In genomic region chr4:158130204-158130603, GRCh38 we compare ENCODE assay signal across 12 cellular contexts.
"Had no signal": no experiment of that assay in that cellular context is flagged by ENCODE, and none has a peak within 500 bp of the region (broad histone marks: within the 10 kb centered on the region; RNA-seq: fewer than 3 reads in every experiment).

No MANE protein-coding gene starts in this region.

- H3K4me1 Mint-ChIP-seq: immature natural killer cell; natural killer cell; stimulated activated memory B cell treated with anti-CD40 and anti-IgM and Interleukin-4, amounts not matched to agents 10 μg/mL and 1 μg/mL and 100 μg/mL, for 72 hours had no signal

- H3K36me3 Mint-ChIP-seq: immature natural killer cell; natural killer cell; stimulated activated memory B cell treated with anti-CD40 and anti-IgM and Interleukin-4, amounts not matched to agents 10 μg/mL and 1 μg/mL and 100 μg/mL, for 72 hours had no signal

- H3K9me3 Mint-ChIP-seq: activated CD8-positive, alpha-beta T cell treated with anti-CD3 and anti-CD28 coated beads for 36 hours; activated T-cell treated with anti-CD3 and anti-CD28 coated beads, Interleukin-2, amount 50 U/mL, for 72 hours; stimulated activated memory B cell treated with anti-CD40 and anti-IgM and Interleukin-4, amounts not matched to agents 10 μg/mL and 1 μg/mL and 100 μg/mL, for 72 hours; type B pancreatic cell had no signal

- H3K27ac Mint-ChIP-seq: activated CD8-positive, alpha-beta T cell treated with anti-CD3 and anti-CD28 coated beads for 36 hours; activated T-cell treated with anti-CD3 and anti-CD28 coated beads, Interleukin-2, amount 50 U/mL, for 72 hours; immature natural killer cell; natural killer cell; stimulated activated memory B cell treated with anti-CD40 and anti-IgM and Interleukin-4, amounts not matched to agents 10 μg/mL and 1 μg/mL and 100 μg/mL, for 72 hours; type B pancreatic cell had no signal

- DNase-seq: activated CD4-positive, alpha-beta T cell treated with anti-CD3 and anti-CD28 coated beads for 4 hours; activated CD8-positive, alpha-beta memory T cell treated with anti-CD3 and anti-CD28 coated beads, Interleukin-2, amount 50 U/mL, for 4 hours; activated CD8-positive, alpha-beta T cell treated with anti-CD3 and anti-CD28 coated beads for 36 hours; activated naive CD4-positive, alpha-beta T cell; activated T-cell treated with anti-CD3 and anti-CD28 coated beads, Interleukin-2, amount 50 U/mL, for 72 hours; immature natural killer cell; natural killer cell; right lobe of liver; stimulated activated CD4-positive, alpha-beta T cell treated with anti-CD3 and anti-CD28 coated beads, Interleukin-1b, Interleukin-23, amount 100 ng/mL, for 48 hours; substantia nigra had no signal

- H3K4me3 Mint-ChIP-seq: activated CD8-positive, alpha-beta T cell treated with anti-CD3 and anti-CD28 coated beads for 36 hours; activated T-cell treated with anti-CD3 and anti-CD28 coated beads, Interleukin-2, amount 50 U/mL, for 72 hours; immature natural killer cell; natural killer cell; stimulated activated memory B cell treated with anti-CD40 and anti-IgM and Interleukin-4, amounts not matched to agents 10 μg/mL and 1 μg/mL and 100 μg/mL, for 72 hours; type B pancreatic cell had no signal

- H3K27me3 Mint-ChIP-seq: activated CD8-positive, alpha-beta T cell treated with anti-CD3 and anti-CD28 coated beads for 36 hours; stimulated activated memory B cell treated with anti-CD40 and anti-IgM and Interleukin-4, amounts not matched to agents 10 μg/mL and 1 μg/mL and 100 μg/mL, for 72 hours; type B pancreatic cell had no signal
